In genomic region chr1:198462365-198463025, GRCh38 we compare ENCODE assay signal across 13 cellular contexts.
DNase-seq lines count a peak whose midpoint lies in the region; ATAC-seq and TF ChIP-seq lines count a peak whose summit lies in the region.
"Had no signal": no experiment of that assay in that cellular context is flagged by ENCODE, and none has a peak within 500 bp of the region (broad histone marks: within the 10 kb centered on the region; RNA-seq: fewer than 3 reads in every experiment).

No MANE protein-coding gene starts in this region.

- no peak for TF ChIP-seq CTCF in fibroblast of pulmonary artery (IDR thresholded peaks at IDR 0.05; ENCODE audit: low read length, missing control alignments)

- H3K4me3 ChIP-seq in fibroblast of pulmonary artery (replicated peaks; ENCODE audit: low read depth, low read length) = no peak overlapping the region
- H3K4me3 ChIP-seq: Peyer's patch, psoas muscle had no signal

- ATAC-seq in GM18868 (IDR thresholded peaks at IDR 0.05; ENCODE audit: unreplicated experiment) = no peak
- ATAC-seq: CD8-positive, alpha-beta T cell; esophagus mucosa; psoas muscle had no signal

- DNase-seq in AG08395 (ENCODE audit: low spot score) = peak; percentile 28
- DNase-seq in ELR (ENCODE audit: low read depth) = peak; percentile 85
- DNase-seq in T1000 (lab: John Stamatoyannopoulos, UW) = peak; percentile 0
- peak; percentile 42 for DNase-seq in fibroblast of pulmonary artery (ENCODE audit: low read depth)
- DNase-seq in NCI-H82 (lab: John Stamatoyannopoulos, UW) = no peak
- no peak for DNase-seq in NCI-H82 treated with DMSO at 0.1 percent for 48 hours (lab: John Stamatoyannopoulos, UW; ENCODE audit: unreplicated experiment)
- DNase-seq: CD8-positive, alpha-beta T cell; NCI-H345; Peyer's patch; psoas muscle; substantia nigra had no signal

Comparison
In these comparisons a context has a peak if more than half of its experiments do, and no peak if none do; other contexts are left out.
1. DNase-seq: peak in AG08395 (single experiment), ELR (single experiment), T1000 (single experiment) and fibroblast of pulmonary artery (single experiment); none in NCI-H82 (single experiment) and NCI-H82 treated with DMSO at 0.1 percent for 48 hours (single experiment).